In the genomic region with DNA sequence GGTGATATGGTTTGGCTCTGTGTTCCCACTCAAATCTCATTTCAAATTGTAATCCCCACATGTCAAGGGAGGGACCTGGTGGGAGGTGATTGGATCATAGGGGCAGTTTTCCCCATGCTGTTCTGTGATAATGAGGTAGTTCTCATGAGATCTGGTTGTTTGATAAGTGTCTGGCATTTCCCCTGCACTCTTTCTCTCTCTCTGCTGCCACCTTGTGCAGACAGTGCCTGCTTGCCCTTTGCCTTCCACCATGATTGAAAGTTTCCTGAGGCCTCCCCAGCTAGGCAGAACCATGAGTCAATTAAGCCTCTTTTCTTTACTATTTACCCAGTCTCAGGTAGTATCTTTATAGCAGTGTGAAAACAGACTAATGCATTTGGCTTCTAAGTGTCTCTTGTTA, we compare ENCODE assay signal across 7 cellular contexts.
A peak's percentile ranks its signal among the peaks of the same experiment; 100 is the strongest.
DNase-seq lines count a peak whose midpoint lies in the region; ATAC-seq and TF ChIP-seq lines count a peak whose summit lies in the region.
"Not testable (repeated sequence)": the region's sequence is repeated elsewhere in the genome, so short reads cannot be mapped to it uniquely, and the experiment has no call there.

No MANE protein-coding gene starts in this region.

- not testable (repeated sequence) for H3K79me1 ChIP-seq in H9 (ENCODE audit: insufficient read depth, low read depth, low read length, poor library complexity, severe bottlenecking)

- H2BK120ac ChIP-seq in H9 (ENCODE audit: low read depth, low read length, poor library complexity, severe bottlenecking) = not testable (repeated sequence)

- H3K79me2 ChIP-seq in H9 (ENCODE audit: insufficient read depth, low read length); OCI-LY3 (ENCODE audit: low read length): not testable (repeated sequence)

- H3K9me3 ChIP-seq in H9 (ENCODE audit: control insufficient read depth, low read depth, low read length); right lobe of liver: not testable (repeated sequence)
- H3K9me3 ChIP-seq in OCI-LY3 (ENCODE audit: insufficient read depth, low read length) = peaks cover 17% of the 10 kb centered on the region; the same call in 1 of the 2 replicates

- H3K4me3 Mint-ChIP-seq in H9; activated CD4-positive, alpha-beta T cell treated with anti-CD3 and anti-CD28 coated beads, Interleukin-2, amount 10 ng/mL, durations not matched to agents 7 days and 5 days: not testable (repeated sequence)

- H2BK12ac ChIP-seq in H9 (ENCODE audit: insufficient read length, low read depth, low read length) = not testable (repeated sequence)

- POLR2A ChIA-PET in activated CD4-positive, alpha-beta T cell treated with anti-CD3 and anti-CD28 coated beads, Interleukin-2, amount 10 ng/mL, durations not matched to agents 7 days and 5 days (lab: Charles Lee) = not testable (repeated sequence)

- H3K4me1 ChIP-seq in H9 (ENCODE audit: insufficient read depth, low read length); OCI-LY3 (ENCODE audit: low read length); right lobe of liver: not testable (repeated sequence)

- CTCF ChIA-PET in activated CD4-positive, alpha-beta T cell treated with anti-CD3 and anti-CD28 coated beads, Interleukin-2, amount 10 ng/mL, durations not matched to agents 7 days and 5 days (lab: Charles Lee) = interaction anchor here (0.6 kb wide), 1 partner anchor 1045 kb away, joined by 3 read pairs; no protein-coding TSS in a partner anchor

- not testable (repeated sequence) for H3T11ph ChIP-seq in H9 (ENCODE audit: low read length)

- not testable (repeated sequence) for H3K27me3 ChIP-seq in H9 (ENCODE audit: insufficient read depth, low read length); OCI-LY3 (ENCODE audit: low read depth, low read length); right lobe of liver

- not testable (repeated sequence) for H3K23ac ChIP-seq in H9 (ENCODE audit: insufficient read length, low read depth, low read length)

- not testable (repeated sequence) for H3K9ac ChIP-seq in H9 (ENCODE audit: extremely low read depth, insufficient read length, low read length); OCI-LY3 (ENCODE audit: low read length)

- H3K18ac ChIP-seq in H9 (ENCODE audit: insufficient read length, low read depth, low read length) = not testable (repeated sequence)

- DNase-seq in ELF-1 (ENCODE audit: low read depth, low spot score) (peak; percentile 71), H9 (peak; percentile 53), MV-4-11 (lab: John Stamatoyannopoulos, UW) (peak; percentile 7), right lobe of liver (peak in 1 of 3 donors; percentile 24)
- DNase-seq in activated CD4-positive, alpha-beta T cell treated with anti-CD3 and anti-CD28 coated beads, Interleukin-2, amount 10 ng/mL, durations not matched to agents 7 days and 5 days = peak; percentile 6

- H3K4ac ChIP-seq in H9 (ENCODE audit: low read depth, low read length) = not testable (repeated sequence)

- not testable (repeated sequence) for TF ChIP-seq POLR2A in right lobe of liver (IDR thresholded peaks at IDR 0.05)

- not testable (repeated sequence) for H3K56ac ChIP-seq in H9 (ENCODE audit: insufficient read length, low read depth, low read length)

- H3K36me3 ChIP-seq in OCI-LY3 (replicated peaks; ENCODE audit: low read depth, low read length) = peaks cover 12% of the 10 kb centered on the region
- not testable (repeated sequence) for H3K36me3 ChIP-seq in right lobe of liver

- not testable (repeated sequence) for H3K27me3 Mint-ChIP-seq in H9 (ENCODE audit: low read depth); activated CD4-positive, alpha-beta T cell treated with anti-CD3 and anti-CD28 coated beads, Interleukin-2, amount 10 ng/mL, durations not matched to agents 7 days and 5 days

- H2AFZ ChIP-seq in H9 (ENCODE audit: low read length); OCI-LY3 (ENCODE audit: low read depth, low read length): not testable (repeated sequence)

- not testable (repeated sequence) for H4K20me1 ChIP-seq in H9 (ENCODE audit: control insufficient read depth, insufficient read depth, insufficient read length); OCI-LY3 (ENCODE audit: insufficient read depth, low read length)

- not testable (repeated sequence) for H3K9me3 Mint-ChIP-seq in H9; activated CD4-positive, alpha-beta T cell treated with anti-CD3 and anti-CD28 coated beads, Interleukin-2, amount 10 ng/mL, durations not matched to agents 7 days and 5 days

- not testable (repeated sequence) for H3K4me3 ChIP-seq in OCI-LY3 (ENCODE audit: low read length); right lobe of liver

- not testable (repeated sequence) for H3K23me2 ChIP-seq in H9 (ENCODE audit: insufficient read length, low read depth, low read length, poor library complexity, severe bottlenecking)

- not testable (repeated sequence) for H4K8ac ChIP-seq in H9 (replicated peaks; ENCODE audit: insufficient read length, low read depth, low read length)

- H3K27ac Mint-ChIP-seq in H9; activated CD4-positive, alpha-beta T cell treated with anti-CD3 and anti-CD28 coated beads, Interleukin-2, amount 10 ng/mL, durations not matched to agents 7 days and 5 days: not testable (repeated sequence)

- not testable (repeated sequence) for H2BK5ac ChIP-seq in H9 (ENCODE audit: insufficient read length, low read length)

- H3K4me1 Mint-ChIP-seq in H9; activated CD4-positive, alpha-beta T cell treated with anti-CD3 and anti-CD28 coated beads, Interleukin-2, amount 10 ng/mL, durations not matched to agents 7 days and 5 days: not testable (repeated sequence)

- TF ChIP-seq CTCF in H9 (conservative IDR thresholded peaks at IDR 0.05) (peak; percentile 73), OCI-LY3 (IDR thresholded peaks at IDR 0.05; ENCODE audit: low read depth, low read length) (peak; percentile 73), right lobe of liver (IDR thresholded peaks at IDR 0.05) (peak; percentile 35 to 53 (median 50))

- intact Hi-C loops in right lobe of liver (cut with DNase I) = not testable (repeated sequence)

- not testable (repeated sequence) for H3K4me2 ChIP-seq in H9 (ENCODE audit: insufficient read depth, insufficient read length, low read length); OCI-LY3 (ENCODE audit: low read length)

- not testable (repeated sequence) for H4K91ac ChIP-seq in H9 (ENCODE audit: insufficient read length, low read depth, low read length)

- not testable (repeated sequence) for H3K27ac ChIP-seq in H9 (ENCODE audit: insufficient read length, low read depth, low read length); OCI-LY3 (ENCODE audit: low read length); right lobe of liver

- not testable (repeated sequence) for H2BK20ac ChIP-seq in H9 (ENCODE audit: low read depth, low read length, poor library complexity, severe bottlenecking)

- H4K5ac ChIP-seq in H9 (ENCODE audit: insufficient read length, low read depth, low read length) = not testable (repeated sequence)

- ATAC-seq in esophagus mucosa (peak; percentile 31), right lobe of liver (peak; percentile 69 to 90 (median 78))

- H2BK15ac ChIP-seq in H9 (ENCODE audit: low read depth, low read length) = not testable (repeated sequence)

- not testable (repeated sequence) for H2AK5ac ChIP-seq in H9 (ENCODE audit: insufficient read length, low read length)

- H3K14ac ChIP-seq in H9 (ENCODE audit: insufficient read depth, low read length) = not testable (repeated sequence)

- H3K36me3 Mint-ChIP-seq in H9 (ENCODE audit: insufficient read depth in 1 of 3, low read depth in 3 of 3); activated CD4-positive, alpha-beta T cell treated with anti-CD3 and anti-CD28 coated beads, Interleukin-2, amount 10 ng/mL, durations not matched to agents 7 days and 5 days (ENCODE audit: low read depth): not testable (repeated sequence)
